Comparison of ENCODE assay signal across 16 cellular contexts in genomic region chr11:30788849-30789248, GRCh38.
"Had no signal": no experiment of that assay in that cellular context is flagged by ENCODE, and none has a peak within 500 bp of the region (broad histone marks: within the 10 kb centered on the region; RNA-seq: fewer than 3 reads in every experiment).

No MANE protein-coding gene starts in this region.

- DNase-seq: activated effector memory CD4-positive, alpha-beta T cell treated with anti-CD3 and anti-CD28 coated beads, Interleukin-2, amount 50 U/mL, for 16 hours; activated T-cell treated with anti-CD3 and anti-CD28 coated beads, Interleukin-2, amount 50 U/mL, for 4 hours; anterior cingulate cortex; endodermal cell; head of caudate nucleus; stimulated activated CD4-positive, alpha-beta T cell treated with anti-CD3 and anti-CD28 coated beads, Interleukin-4, amount 100 ng/mL, for 4 hours; stimulated activated naive CD8-positive, alpha-beta T cell treated with anti-CD3 and anti-CD28 coated beads, Interleukin-15, amount 100 ng/mL, for 72 hours had no signal

- H3K27me3 ChIP-seq: foreskin keratinocyte had no signal

- H3K36me3 Mint-ChIP-seq: activated naive CD4-positive, alpha-beta T cell treated with anti-CD3 and anti-CD28 coated beads, Interleukin-2, amount 50 U/mL, for 72 hours had no signal

- H3K4me1 ChIP-seq: foreskin keratinocyte had no signal

- FAIRE-seq: bronchial epithelial cell, islet of Langerhans had no signal

- H3K27ac Mint-ChIP-seq: activated naive CD4-positive, alpha-beta T cell treated with anti-CD3 and anti-CD28 coated beads, Interleukin-2, amount 50 U/mL, for 72 hours; endodermal cell; stimulated activated naive CD8-positive, alpha-beta T cell treated with anti-CD3 and anti-CD28 coated beads, Interleukin-15, amount 100 ng/mL, for 72 hours; T-helper 2 cell treated with Interferon-gamma antibody and Interleukin-4, amounts not matched to agents 5 μg/mL and 100 μg/mL, for 36 hours had no signal

- H3K4me3 Mint-ChIP-seq: activated T-cell treated with anti-CD3 and anti-CD28 coated beads, Interleukin-2, amount 50 U/mL, for 4 hours; endodermal cell; neural crest cell; stimulated activated naive CD8-positive, alpha-beta T cell treated with anti-CD3 and anti-CD28 coated beads, Interleukin-15, amount 100 ng/mL, for 72 hours; T-helper 2 cell treated with Interferon-gamma antibody and Interleukin-4, amounts not matched to agents 5 μg/mL and 100 μg/mL, for 36 hours had no signal

- H3K4me1 Mint-ChIP-seq: endodermal cell; neural crest cell; stimulated activated naive CD8-positive, alpha-beta T cell treated with anti-CD3 and anti-CD28 coated beads, Interleukin-15, amount 100 ng/mL, for 72 hours had no signal

- H3K4me3 ChIP-seq: thoracic aorta had no signal

- H3K9me3 ChIP-seq: thoracic aorta had no signal

- H3K27ac ChIP-seq: foreskin keratinocyte, thoracic aorta had no signal

- H3K9me3 Mint-ChIP-seq: endodermal cell; stimulated activated naive CD8-positive, alpha-beta T cell treated with anti-CD3 and anti-CD28 coated beads, Interleukin-15, amount 100 ng/mL, for 72 hours; T-helper 2 cell treated with Interferon-gamma antibody and Interleukin-4, amounts not matched to agents 5 μg/mL and 100 μg/mL, for 36 hours had no signal

- H3K36me3 ChIP-seq: thoracic aorta had no signal

- H3K27me3 Mint-ChIP-seq: stimulated activated naive CD8-positive, alpha-beta T cell treated with anti-CD3 and anti-CD28 coated beads, Interleukin-15, amount 100 ng/mL, for 72 hours had no signal

- ATAC-seq: activated CD4-positive, CD25-positive, alpha-beta regulatory T cell treated with anti-CD3 and anti-CD28 coated beads, Interleukin-2, amount 50 U/mL, for 24 hours; activated naive CD4-positive, alpha-beta T cell treated with anti-CD3 and anti-CD28 coated beads, Interleukin-2, amount 50 U/mL, for 72 hours; activated T-cell treated with anti-CD3 and anti-CD28 coated beads, Interleukin-2, amount 50 U/mL, for 4 hours; foreskin keratinocyte; left lobe of liver; stimulated activated naive CD8-positive, alpha-beta T cell treated with anti-CD3 and anti-CD28 coated beads, Interleukin-15, amount 100 ng/mL, for 72 hours had no signal
